In the genomic region with DNA sequence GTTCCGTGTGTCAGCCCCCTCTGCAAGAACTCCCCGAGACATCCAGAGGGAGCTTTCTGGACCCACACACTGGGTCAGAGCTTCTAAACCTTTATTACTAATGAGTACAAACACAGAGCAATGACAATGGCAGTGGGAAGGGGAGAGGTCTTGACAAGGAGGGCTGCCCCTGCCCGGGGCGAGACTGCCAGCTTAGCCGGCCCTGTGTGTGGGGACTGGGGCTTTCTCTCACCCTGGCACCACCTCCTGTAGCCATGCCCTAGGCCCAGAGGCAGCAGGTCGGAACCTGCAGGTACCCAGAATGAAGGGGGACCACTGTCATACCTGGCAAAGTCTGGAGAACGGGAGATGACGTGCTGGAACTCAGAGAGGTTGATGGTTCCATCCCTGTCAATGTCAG, we compare ENCODE assay signal across 11 cellular contexts. TPM values are rescaled to one million over a fixed set of nuclear protein-coding genes. Genes with fewer than 3 reads are reported as not detected.
A peak's percentile ranks its signal among the peaks of the same experiment; 100 is the strongest.
DNase-seq lines count a peak whose midpoint lies in the region; ATAC-seq and TF ChIP-seq lines count a peak whose summit lies in the region.
"Had no signal": no experiment of that assay in that cellular context is flagged by ENCODE, and none has a peak within 500 bp of the region (broad histone marks: within the 10 kb centered on the region; RNA-seq: fewer than 3 reads in every experiment).

No MANE protein-coding gene starts in this region.

- no peak overlapping the region for H2BK12ac ChIP-seq in mesenchymal stem cell (ENCODE audit: low read length in 2 of 2)

- TF ChIP-seq POLR2A in heart left ventricle (IDR thresholded peaks at IDR 0.05) (no peak), upper lobe of left lung (IDR thresholded peaks at IDR 0.05) (no peak)

- H2BK5ac ChIP-seq in mesenchymal stem cell (ENCODE audit: low read depth, low read length, poor library complexity, severe bottlenecking) = no peak overlapping the region

- H2BK120ac ChIP-seq in mesenchymal stem cell (ENCODE audit: low read depth, low read length) = no peak overlapping the region

- peak overlapping the region; percentile 50 to 95 (median 77) for H3K27ac ChIP-seq in heart left ventricle
- no peak overlapping the region for H3K27ac ChIP-seq in mesenchymal stem cell (ENCODE audit: low read length, poor library complexity, severe bottlenecking)
- H3K27ac ChIP-seq in upper lobe of left lung = peak overlapping the region; percentile 42 to 97 (median 86)

- POLR2A ChIA-PET in activated naive CD8-positive, alpha-beta T cell treated with anti-CD3 and anti-CD28 coated beads, Interleukin-2, amount 10 ng/mL, durations not matched to agents 7 days and 5 days (lab: Charles Lee) = interaction anchor here (0.5 to 4.6 kb wide), 9 partner anchors 10 to 485 kb away, joined by 3 to 40 read pairs (median 5); a partner anchor contains a TSS
- POLR2A ChIA-PET in Caco-2 (lab: Charles Lee) = no interaction called here

- TF ChIP-seq CTCF in heart left ventricle (IDR thresholded peaks at IDR 0.05) (no peak), upper lobe of left lung (IDR thresholded peaks at IDR 0.05) (no peak), Caco-2 (IDR thresholded peaks at IDR 0.05; ENCODE audit: insufficient read depth in 1 of 2, low read depth in 1 of 2, low read length in 1 of 2, severe bottlenecking in 1 of 2, unreplicated experiment in 1 of 2) (no peak)

- H3K4me3 ChIP-seq in heart left ventricle (peak overlapping the region in 1 of 12 donors; percentile 9), mesenchymal stem cell (ENCODE audit: insufficient read depth in 1 of 2, low read depth in 1 of 2, low read length in 2 of 2) (no peak overlapping the region), upper lobe of left lung (peak overlapping the region in 1 of 4 donors; percentile 5), Caco-2 (ENCODE audit: low read depth, low read length) (no peak overlapping the region)

- H3K79me1 ChIP-seq in mesenchymal stem cell (replicated peaks; ENCODE audit: low read length, poor library complexity, severe bottlenecking) = peaks cover 15% of the 10 kb centered on the region

- H3K27me3 ChIP-seq in heart left ventricle (no peaks in the 10 kb centered on the region), mesenchymal stem cell (ENCODE audit: control insufficient read depth in 1 of 2, insufficient read depth in 1 of 2, low read length in 2 of 2) (no peaks in the 10 kb centered on the region), upper lobe of left lung (no peaks in the 10 kb centered on the region), Caco-2 (replicated peaks; ENCODE audit: control insufficient read depth, insufficient read depth, low read length) (no peaks in the 10 kb centered on the region)

- no peak overlapping the region for H2BK15ac ChIP-seq in mesenchymal stem cell (ENCODE audit: low read depth, poor library complexity, severe bottlenecking)

- CTCF ChIA-PET in Caco-2 (lab: Charles Lee) = no interaction called here

- H3K4me2 ChIP-seq in mesenchymal stem cell (ENCODE audit: low read length, poor library complexity, severe bottlenecking) = no peak overlapping the region
- H3K4me2 ChIP-seq: SK-N-SH had no signal

- no peaks in the 10 kb centered on the region for H3K27me3 Mint-ChIP-seq in activated naive CD8-positive, alpha-beta T cell treated with anti-CD3 and anti-CD28 coated beads, Interleukin-2, amount 10 ng/mL, durations not matched to agents 7 days and 5 days
- H3K27me3 Mint-ChIP-seq in Caco-2 (ENCODE audit: insufficient read depth, unreplicated experiment) = no peaks in the 10 kb centered on the region

- H3K36me3 ChIP-seq in heart left ventricle = peaks cover 0 to 68% (median 53%) of the 10 kb centered on the region in 9 donors
- peaks cover 48 to 64% of the 10 kb centered on the region in 2 experiments for H3K36me3 ChIP-seq in mesenchymal stem cell (ENCODE audit: control insufficient read depth in 1 of 2, insufficient read depth in 2 of 2, low read depth in 1 of 2, low read length in 2 of 2)
- H3K36me3 ChIP-seq in upper lobe of left lung = peaks cover 14 to 62% (median 46%) of the 10 kb centered on the region in 4 donors
- no peaks in the 10 kb centered on the region; the same call in 1 of the 2 replicates for H3K36me3 ChIP-seq in Caco-2 (ENCODE audit: control insufficient read depth, insufficient read depth, low read length)

- H4K91ac ChIP-seq in mesenchymal stem cell (ENCODE audit: low read length) = no peak overlapping the region

- no peaks in the 10 kb centered on the region for H3K9me3 Mint-ChIP-seq in activated naive CD8-positive, alpha-beta T cell treated with anti-CD3 and anti-CD28 coated beads, Interleukin-2, amount 10 ng/mL, durations not matched to agents 7 days and 5 days
- H3K9me3 Mint-ChIP-seq in Caco-2 (ENCODE audit: unreplicated experiment) = no peaks in the 10 kb centered on the region

- H3K23ac ChIP-seq in mesenchymal stem cell (ENCODE audit: low read length in 2 of 2) = no peak overlapping the region

- H3K4me3 Mint-ChIP-seq in activated naive CD8-positive, alpha-beta T cell treated with anti-CD3 and anti-CD28 coated beads, Interleukin-2, amount 10 ng/mL, durations not matched to agents 7 days and 5 days = peak overlapping the region; percentile 96
- no peak overlapping the region for H3K4me3 Mint-ChIP-seq in Caco-2 (ENCODE audit: unreplicated experiment)

- intact Hi-C loops in heart left ventricle (cut with DNase I) (loop anchor here in 1 of 10 donors (5.0 kb wide), 1 partner anchor 37 kb away; a partner anchor contains a TSS), Right ventricle myocardium inferior (cut with DNase I) (loop anchor here (5.0 kb wide), 2 partner anchors 53 to 128 kb away; a partner anchor contains a TSS), Caco-2 (cut with micrococcal nuclease; ENCODE audit: unreplicated experiment) (loop anchor here (5.0 kb wide), 1 partner anchor 52 kb away; no protein-coding TSS in a partner anchor)

- no peaks in the 10 kb centered on the region for H3K9me3 ChIP-seq in heart left ventricle
- no peaks in the 10 kb centered on the region for H3K9me3 ChIP-seq in mesenchymal stem cell (ENCODE audit: control insufficient read depth, low read length)
- no peaks in the 10 kb centered on the region for H3K9me3 ChIP-seq in upper lobe of left lung
- H3K9me3 ChIP-seq in Caco-2 = no peaks in the 10 kb centered on the region
- H3K9me3 ChIP-seq: SK-N-SH had no signal

- H3K18ac ChIP-seq in mesenchymal stem cell (ENCODE audit: low read depth in 1 of 2, low read length in 2 of 2) = no peak overlapping the region

- no peak for ATAC-seq in heart left ventricle
- no peak for ATAC-seq in Right ventricle myocardium inferior
- ATAC-seq in activated naive CD8-positive, alpha-beta T cell treated with anti-CD3 and anti-CD28 coated beads, Interleukin-2, amount 10 ng/mL, durations not matched to agents 7 days and 5 days (ENCODE audit: low read depth) = no peak
- no peak for ATAC-seq in upper lobe of left lung (ENCODE audit: low FRiP score in 2 of 2)

- no peak overlapping the region for H3K4ac ChIP-seq in mesenchymal stem cell (ENCODE audit: low read depth in 1 of 2, low read length in 2 of 2)

- H3K4me1 ChIP-seq in heart left ventricle (peaks cover 3 to 53% (median 30%) of the 10 kb centered on the region in 12 donors), mesenchymal stem cell (ENCODE audit: control insufficient read depth, insufficient read depth, low read depth, low read length) (peaks cover 11% of the 10 kb centered on the region), upper lobe of left lung (peaks cover 28 to 49% (median 44%) of the 10 kb centered on the region in 4 donors), Caco-2 (no peaks in the 10 kb centered on the region; the same call in 1 of the 2 replicates)

- no peak for TF ChIP-seq EP300 in upper lobe of left lung (IDR thresholded peaks at IDR 0.05)

- peak overlapping the region; percentile 91 for H3K27ac Mint-ChIP-seq in activated naive CD8-positive, alpha-beta T cell treated with anti-CD3 and anti-CD28 coated beads, Interleukin-2, amount 10 ng/mL, durations not matched to agents 7 days and 5 days
- H3K27ac Mint-ChIP-seq in Caco-2 (ENCODE audit: unreplicated experiment) = no peak overlapping the region

- H3K9ac ChIP-seq in mesenchymal stem cell (ENCODE audit: low read length) = peak overlapping the region; percentile 8
- H3K9ac ChIP-seq: SK-N-SH had no signal

- peaks cover 15% of the 10 kb centered on the region for H3K36me3 Mint-ChIP-seq in activated naive CD8-positive, alpha-beta T cell treated with anti-CD3 and anti-CD28 coated beads, Interleukin-2, amount 10 ng/mL, durations not matched to agents 7 days and 5 days
- H3K36me3 Mint-ChIP-seq in Caco-2 (ENCODE audit: insufficient read depth, unreplicated experiment) = peaks cover 3% of the 10 kb centered on the region

- BruUV-seq in Caco-2 (replicated peaks; lab: Mats Ljungman, UMichigan) = no TSS peak

- peaks cover 38% of the 10 kb centered on the region for H3K4me1 Mint-ChIP-seq in activated naive CD8-positive, alpha-beta T cell treated with anti-CD3 and anti-CD28 coated beads, Interleukin-2, amount 10 ng/mL, durations not matched to agents 7 days and 5 days
- peaks cover 16% of the 10 kb centered on the region for H3K4me1 Mint-ChIP-seq in Caco-2 (ENCODE audit: low read depth, unreplicated experiment)

- no peak overlapping the region for H2AK5ac ChIP-seq in mesenchymal stem cell (ENCODE audit: low read length, severe bottlenecking)

- H4K8ac ChIP-seq in mesenchymal stem cell (ENCODE audit: low read length) = no peak overlapping the region

- 74 to 88% (median 85%) methylated on average over 8 of the region's 8 CpGs for WGBS in heart left ventricle, 4 donors
- WGBS in mesenchymal stem cell = 97% methylated on average over 6 of the region's 8 CpGs
- WGBS in upper lobe of left lung, 2 donors = 87 to 91% methylated on average over 5 to 8 of the region's 8 CpGs

- DNase-seq in heart left ventricle (no peak), Right ventricle myocardium inferior (ENCODE audit: missing footprints) (no peak), mesenchymal stem cell (no peak), upper lobe of left lung (no peak), Caco-2 (no peak), NCI-H345 treated with DMSO at 0.1 percent for 48 hours (lab: John Stamatoyannopoulos, UW; ENCODE audit: unreplicated experiment) (no peak), NCI-H510A treated with DMSO at 0.1 percent for 48 hours (lab: John Stamatoyannopoulos, UW) (no peak)
- no peak for DNase-seq in activated naive CD8-positive, alpha-beta T cell treated with anti-CD3 and anti-CD28 coated beads, Interleukin-2, amount 10 ng/mL, durations not matched to agents 7 days and 5 days
- DNase-seq: NCI-H2081, SK-N-SH had no signal

- H3K14ac ChIP-seq in mesenchymal stem cell (ENCODE audit: low read length in 2 of 2) = no peak overlapping the region

- H2AFZ ChIP-seq in mesenchymal stem cell (ENCODE audit: low read depth, low read length) = no peak overlapping the region

RNA-seq across cellular contexts. Expression of a gene that starts 3.1 kb away (rescaled TPM):
- 100 to 1,000 TPM in 1 of 9 donors, 10 to 100 TPM in 8; 38.7 to 107 (median 80.8) TPM for total RNA-seq in heart left ventricle
- 100 to 1,000 TPM in 1 of 2 donors, 10 to 100 TPM in 1; 78.2 to 145 TPM for polyA plus RNA-seq in heart left ventricle
- 73.2 TPM for total RNA-seq in Right ventricle myocardium inferior
- total RNA-seq in activated naive CD8-positive, alpha-beta T cell treated with anti-CD3 and anti-CD28 coated beads, Interleukin-2, amount 10 ng/mL, durations not matched to agents 7 days and 5 days = 100 to 1,000 TPM; 129 to 130 TPM
- 90.2 TPM for polyA plus RNA-seq in mesenchymal stem cell (2013, experiment 1 of 2)
- polyA plus RNA-seq in mesenchymal stem cell (2013, experiment 2 of 2) = 93.4 TPM
- 10 to 100 TPM; 40.9 to 89.6 (median 75.5) TPM for total RNA-seq in upper lobe of left lung
- total RNA-seq in Caco-2 (2022) = 37.7 and 44.5 TPM in 2 replicates

RNA-seq across cellular contexts. Expression of a gene that starts 3.4 kb away (rescaled TPM):
- total RNA-seq in heart left ventricle (10 to 100 TPM in 6 of 9 donors, 1 to 10 TPM in 3; 5.9 to 18.9 (median 13.6) TPM), Right ventricle myocardium inferior (9.8 TPM), upper lobe of left lung (10 to 100 TPM in 3 of 6 donors, 1 to 10 TPM in 3; 7.2 to 27.2 (median 10.3) TPM), Caco-2 (2022) (5.1 and 5.7 TPM in 2 replicates)
- 1 to 10 TPM; 4.8 to 5.4 TPM for polyA plus RNA-seq in heart left ventricle
- total RNA-seq in activated naive CD8-positive, alpha-beta T cell treated with anti-CD3 and anti-CD28 coated beads, Interleukin-2, amount 10 ng/mL, durations not matched to agents 7 days and 5 days = 10 to 100 TPM; 10.2 to 10.3 TPM
- 1.1 TPM for polyA plus RNA-seq in mesenchymal stem cell (2013, experiment 1 of 2)
- polyA plus RNA-seq in mesenchymal stem cell (2013, experiment 2 of 2) = 1.0 TPM

RNA-seq across cellular contexts. Expression of a gene that starts 18.7 kb away (rescaled TPM):
- total RNA-seq in heart left ventricle (under 1 TPM in 4 of 9 donors, not detected in 5; 0.13 to 0.35 (median 0.23) TPM), Right ventricle myocardium inferior (not detected), upper lobe of left lung (under 1 TPM in 3 of 6 donors, not detected in 3; 0.39 to 0.89 (median 0.49) TPM), Caco-2 (2022) (0.43 TPM in 1 of 2 replicates, not detected in the other)
- under 1 TPM; 0.07 to 0.11 TPM for polyA plus RNA-seq in heart left ventricle
- total RNA-seq in activated naive CD8-positive, alpha-beta T cell treated with anti-CD3 and anti-CD28 coated beads, Interleukin-2, amount 10 ng/mL, durations not matched to agents 7 days and 5 days = 1 to 10 TPM in 1 of 2 experiments, under 1 TPM in 1; 0.47 to 1.5 TPM
- polyA plus RNA-seq in mesenchymal stem cell (2013, experiment 1 of 2) = 0.04 TPM
- polyA plus RNA-seq in mesenchymal stem cell (2013, experiment 2 of 2) = 0.11 TPM
- total RNA-seq: HT1080 had no signal

RNA-seq across cellular contexts. Expression of a gene that starts 29.5 kb away (rescaled TPM):
- total RNA-seq in heart left ventricle = 100 to 1,000 TPM in 1 of 9 donors, 10 to 100 TPM in 8; 14.8 to 105 (median 21.0) TPM
- polyA plus RNA-seq in heart left ventricle = 10 to 100 TPM; 13.8 to 36.3 TPM
- total RNA-seq in Right ventricle myocardium inferior = 27.7 TPM
- 10 to 100 TPM; 14.1 to 15.4 TPM for total RNA-seq in activated naive CD8-positive, alpha-beta T cell treated with anti-CD3 and anti-CD28 coated beads, Interleukin-2, amount 10 ng/mL, durations not matched to agents 7 days and 5 days
- polyA plus RNA-seq in mesenchymal stem cell (2013, experiment 1 of 2) = 21.4 TPM
- polyA plus RNA-seq in mesenchymal stem cell (2013, experiment 2 of 2) = 22.7 TPM
- total RNA-seq in upper lobe of left lung = 10 to 100 TPM; 47.6 to 81.3 (median 55.9) TPM
- total RNA-seq in Caco-2 (2022) = 13.9 and 14.6 TPM in 2 replicates

RNA-seq across cellular contexts. Expression of a gene that starts 34.9 kb away (rescaled TPM):
- total RNA-seq in heart left ventricle (100 to 1,000 TPM in 8 of 9 donors, 10 to 100 TPM in 1; 93.2 to 149 (median 116) TPM), Right ventricle myocardium inferior (122 TPM), upper lobe of left lung (10 to 100 TPM; 35.6 to 74.2 (median 62.6) TPM), Caco-2 (2022) (93.6 and 101 TPM in 2 replicates)
- 100 to 1,000 TPM; 119 to 142 TPM for polyA plus RNA-seq in heart left ventricle
- 10 to 100 TPM; 34.3 to 35.8 TPM for total RNA-seq in activated naive CD8-positive, alpha-beta T cell treated with anti-CD3 and anti-CD28 coated beads, Interleukin-2, amount 10 ng/mL, durations not matched to agents 7 days and 5 days
- polyA plus RNA-seq in mesenchymal stem cell (2013, experiment 1 of 2) = 59.1 TPM
- 58.8 TPM for polyA plus RNA-seq in mesenchymal stem cell (2013, experiment 2 of 2)
